ENCODE assay signal across 1 cellular context in genomic region chr11:58788355-58789023, GRCh38.
TF ChIP-seq lines count a peak whose summit lies in the region.

No MANE protein-coding gene starts in this region.

TF ChIP-seq in K562, 482 proteins besides CTCF, POLR2A, EP300 and RAD21 (continued from another document and continues in another):
- no peak for TF ChIP-seq HINFP (tag; conservative IDR thresholded peaks at IDR 0.05; ENCODE audit: low read depth)
- no peak for TF ChIP-seq CBX2 (IDR thresholded peaks at IDR 0.05; ENCODE audit: insufficient read depth, low read length, poor library complexity, severe bottlenecking)
- TF ChIP-seq, protein P1, sequence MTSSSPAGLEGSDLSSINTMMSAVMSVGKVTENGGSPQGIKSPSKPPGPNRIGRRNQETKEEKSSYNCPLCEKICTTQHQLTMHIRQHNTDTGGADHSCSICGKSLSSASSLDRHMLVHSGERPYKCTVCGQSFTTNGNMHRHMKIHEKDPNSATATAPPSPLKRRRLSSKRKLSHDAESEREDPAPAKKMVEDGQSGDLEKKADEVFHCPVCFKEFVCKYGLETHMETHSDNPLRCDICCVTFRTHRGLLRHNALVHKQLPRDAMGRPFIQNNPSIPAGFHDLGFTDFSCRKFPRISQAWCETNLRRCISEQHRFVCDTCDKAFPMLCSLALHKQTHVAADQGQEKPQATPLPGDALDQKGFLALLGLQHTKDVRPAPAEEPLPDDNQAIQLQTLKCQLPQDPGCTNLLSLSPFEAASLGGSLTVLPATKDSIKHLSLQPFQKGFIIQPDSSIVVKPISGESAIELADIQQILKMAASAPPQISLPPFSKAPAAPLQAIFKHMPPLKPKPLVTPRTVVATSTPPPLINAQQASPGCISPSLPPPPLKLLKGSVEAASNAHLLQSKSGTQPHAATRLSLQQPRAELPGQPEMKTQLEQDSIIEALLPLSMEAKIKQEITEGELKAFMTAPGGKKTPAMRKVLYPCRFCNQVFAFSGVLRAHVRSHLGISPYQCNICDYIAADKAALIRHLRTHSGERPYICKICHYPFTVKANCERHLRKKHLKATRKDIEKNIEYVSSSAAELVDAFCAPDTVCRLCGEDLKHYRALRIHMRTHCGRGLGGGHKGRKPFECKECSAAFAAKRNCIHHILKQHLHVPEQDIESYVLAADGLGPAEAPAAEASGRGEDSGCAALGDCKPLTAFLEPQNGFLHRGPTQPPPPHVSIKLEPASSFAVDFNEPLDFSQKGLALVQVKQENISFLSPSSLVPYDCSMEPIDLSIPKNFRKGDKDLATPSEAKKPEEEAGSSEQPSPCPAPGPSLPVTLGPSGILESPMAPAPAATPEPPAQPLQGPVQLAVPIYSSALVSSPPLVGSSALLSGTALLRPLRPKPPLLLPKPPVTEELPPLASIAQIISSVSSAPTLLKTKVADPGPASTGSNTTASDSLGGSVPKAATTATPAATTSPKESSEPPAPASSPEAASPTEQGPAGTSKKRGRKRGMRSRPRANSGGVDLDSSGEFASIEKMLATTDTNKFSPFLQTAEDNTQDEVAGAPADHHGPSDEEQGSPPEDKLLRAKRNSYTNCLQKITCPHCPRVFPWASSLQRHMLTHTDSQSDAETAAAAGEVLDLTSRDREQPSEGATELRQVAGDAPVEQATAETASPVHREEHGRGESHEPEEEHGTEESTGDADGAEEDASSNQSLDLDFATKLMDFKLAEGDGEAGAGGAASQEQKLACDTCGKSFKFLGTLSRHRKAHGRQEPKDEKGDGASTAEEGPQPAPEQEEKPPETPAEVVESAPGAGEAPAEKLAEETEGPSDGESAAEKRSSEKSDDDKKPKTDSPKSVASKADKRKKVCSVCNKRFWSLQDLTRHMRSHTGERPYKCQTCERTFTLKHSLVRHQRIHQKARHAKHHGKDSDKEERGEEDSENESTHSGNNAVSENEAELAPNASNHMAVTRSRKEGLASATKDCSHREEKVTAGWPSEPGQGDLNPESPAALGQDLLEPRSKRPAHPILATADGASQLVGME (CRISPR knock-in tag; IDR thresholded peaks at IDR 0.05) = no peak
- 0 out of 2 replicates have a peak, but pooled peaks have one; percentile 59 for TF ChIP-seq RB1 (IDR thresholded peaks at IDR 0.05; ENCODE audit: low read depth)
- no peak for TF ChIP-seq ZNF354B (CRISPR knock-in tag; IDR thresholded peaks at IDR 0.05)
- no peak for TF ChIP-seq RNF219 (CRISPR knock-in tag; IDR thresholded peaks at IDR 0.05)
- no peak for TF ChIP-seq ZNF12 (CRISPR knock-in tag; IDR thresholded peaks at IDR 0.05)
- no peak for TF ChIP-seq PHB (CRISPR knock-in tag; IDR thresholded peaks at IDR 0.05)
- no peak for TF ChIP-seq COPS2 (conservative IDR thresholded peaks at IDR 0.05)
- no peak for TF ChIP-seq PTTG1 (tag; IDR thresholded peaks at IDR 0.05; ENCODE audit: low read depth)
- TF ChIP-seq ZNF263 (CRISPR knock-in tag; IDR thresholded peaks at IDR 0.05; ENCODE audit: borderline replicate concordance) = no peak
- TF ChIP-seq ZBTB43 (CRISPR knock-in tag; IDR thresholded peaks at IDR 0.05) = no peak
- no peak for TF ChIP-seq TCFL5 (CRISPR knock-in tag; conservative IDR thresholded peaks at IDR 0.05)
- no peak for TF ChIP-seq NR1H2 (CRISPR knock-in tag; IDR thresholded peaks at IDR 0.05)
- TF ChIP-seq THRA (IDR thresholded peaks at IDR 0.05) = no peak
- TF ChIP-seq, protein P2, sequence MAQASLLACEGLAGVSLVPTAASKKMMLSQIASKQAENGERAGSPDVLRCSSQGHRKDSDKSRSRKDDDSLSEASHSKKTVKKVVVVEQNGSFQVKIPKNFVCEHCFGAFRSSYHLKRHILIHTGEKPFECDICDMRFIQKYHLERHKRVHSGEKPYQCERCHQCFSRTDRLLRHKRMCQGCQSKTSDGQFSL (CRISPR knock-in tag; IDR thresholded peaks at IDR 0.05) = no peak
- TF ChIP-seq, protein P2 (tag; IDR thresholded peaks at IDR 0.05) = no peak
- TF ChIP-seq ARID4B (CRISPR knock-in tag; IDR thresholded peaks at IDR 0.05) = no peak
- TF ChIP-seq CEBPZ (IDR thresholded peaks at IDR 0.05; ENCODE audit: borderline replicate concordance, low read depth, low read length) = no peak
- TF ChIP-seq ESRRB (CRISPR knock-in tag; IDR thresholded peaks at IDR 0.05; ENCODE audit: borderline replicate concordance) = no peak
- no peak for TF ChIP-seq ZC3H8 (IDR thresholded peaks at IDR 0.05)
- no peak for TF ChIP-seq RFX1 (IDR thresholded peaks at IDR 0.05)
- no peak; the same call in 1 of the 2 replicates for TF ChIP-seq ZEB2 (IDR thresholded peaks at IDR 0.05)
- TF ChIP-seq RBFOX2 (IDR thresholded peaks at IDR 0.05; ENCODE audit: low read depth, low read length) = no peak
- TF ChIP-seq FOXK2 (conservative IDR thresholded peaks at IDR 0.05 in 1 of 2, IDR thresholded peaks at IDR 0.05 in 1 of 2; ENCODE audit: low read depth in 2 of 2) = peak in 1 of 2 experiments; percentile 23; a peak in 1 of 4 replicates
- TF ChIP-seq KDM5B (IDR thresholded peaks at IDR 0.05; ENCODE audit: insufficient replicate concordance, low read depth, low read length) = no peak
- TF ChIP-seq GATAD2A (IDR thresholded peaks at IDR 0.05) = no peak
- TF ChIP-seq NCOA2 (IDR thresholded peaks at IDR 0.05; ENCODE audit: partially characterized antibody in 2 of 2) = no peak
- TF ChIP-seq ZNF232 (CRISPR knock-in tag; IDR thresholded peaks at IDR 0.05) = no peak
- TF ChIP-seq, protein P3, sequence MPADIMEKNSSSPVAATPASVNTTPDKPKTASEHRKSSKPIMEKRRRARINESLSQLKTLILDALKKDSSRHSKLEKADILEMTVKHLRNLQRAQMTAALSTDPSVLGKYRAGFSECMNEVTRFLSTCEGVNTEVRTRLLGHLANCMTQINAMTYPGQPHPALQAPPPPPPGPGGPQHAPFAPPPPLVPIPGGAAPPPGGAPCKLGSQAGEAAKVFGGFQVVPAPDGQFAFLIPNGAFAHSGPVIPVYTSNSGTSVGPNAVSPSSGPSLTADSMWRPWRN (IDR thresholded peaks at IDR 0.05; ENCODE audit: low read depth) = no peak
- TF ChIP-seq PCBP1 (IDR thresholded peaks at IDR 0.05; ENCODE audit: low read depth, low read length, poor library complexity, severe bottlenecking) = no peak
- TF ChIP-seq ZNF384 (IDR thresholded peaks at IDR 0.05; ENCODE audit: low read depth, low read length) = no peak
- TF ChIP-seq HIVEP1 (CRISPR knock-in tag; IDR thresholded peaks at IDR 0.05) = no peak
- TF ChIP-seq ZNF512 (tag; IDR thresholded peaks at IDR 0.05) = no peak
- peak; percentile 85 for TF ChIP-seq ARID2 (IDR thresholded peaks at IDR 0.05)
